Comparison of ENCODE assay signal across 1 cellular context in genomic region chr17:78925662-78926555, GRCh38.
TF ChIP-seq lines count a peak whose summit lies in the region.

No MANE protein-coding gene starts in this region.

TF ChIP-seq in HepG2, 621 proteins besides CTCF, POLR2A, EP300 and RAD21 (continued from another document and continues in another):
- TF ChIP-seq PAXIP1 (CRISPR knock-in tag; conservative IDR thresholded peaks at IDR 0.05) (peak; percentile 52), PREB (CRISPR knock-in tag; IDR thresholded peaks at IDR 0.05) (no peak), NFATC3 (CRISPR knock-in tag; IDR thresholded peaks at IDR 0.05) (no peak), ZBTB44 (CRISPR knock-in tag; IDR thresholded peaks at IDR 0.05) (no peak), PRPF4 (IDR thresholded peaks at IDR 0.05; ENCODE audit: low read depth, low read length, poor library complexity, severe bottlenecking) (no peak), ZNF629 (CRISPR knock-in tag; conservative IDR thresholded peaks at IDR 0.05) (no peak), MNT (IDR thresholded peaks at IDR 0.05) (no peak), STAG1 (CRISPR knock-in tag; IDR thresholded peaks at IDR 0.05) (no peak), CC2D1A (CRISPR knock-in tag; IDR thresholded peaks at IDR 0.05) (no peak), FOXO1 (CRISPR knock-in tag; IDR thresholded peaks at IDR 0.05) (peak; percentile 59; the same call in 1 of the 2 replicates), NR3C1 (CRISPR knock-in tag; IDR thresholded peaks at IDR 0.05) (no peak), NRL (CRISPR knock-in tag; IDR thresholded peaks at IDR 0.05; ENCODE audit: borderline replicate concordance) (peak; percentile 52), BRD4 (CRISPR knock-in tag; IDR thresholded peaks at IDR 0.05) (no peak), TAF1 (CRISPR knock-in tag; IDR thresholded peaks at IDR 0.05) (peak; percentile 23; the same call in 1 of the 2 replicates), CREB1 (IDR thresholded peaks at IDR 0.05) (no peak), CREB1 (CRISPR knock-in tag; IDR thresholded peaks at IDR 0.05) (no peak), TCF7L2 (IDR thresholded peaks at IDR 0.05; ENCODE audit: low read depth, low read length) (no peak), NFYB (CRISPR knock-in tag; IDR thresholded peaks at IDR 0.05) (0 out of 2 replicates have a peak, but pooled peaks have one; percentile 51), ZNF503 (CRISPR knock-in tag; IDR thresholded peaks at IDR 0.05) (no peak), ZFY (CRISPR knock-in tag; IDR thresholded peaks at IDR 0.05) (0 out of 2 replicates have a peak, but pooled peaks have one; percentile 6), ZZZ3 (CRISPR knock-in tag; IDR thresholded peaks at IDR 0.05; ENCODE audit: borderline replicate concordance) (no peak), NKX3-1 (CRISPR knock-in tag; IDR thresholded peaks at IDR 0.05) (no peak), ZNF768 (CRISPR knock-in tag; IDR thresholded peaks at IDR 0.05) (peak; percentile 55; the same call in 1 of the 2 replicates), ZBTB7A (CRISPR knock-in tag; IDR thresholded peaks at IDR 0.05) (peak; percentile 30; the same call in 1 of the 2 replicates), ARID3A (IDR thresholded peaks at IDR 0.05; ENCODE audit: low read depth, low read length) (no peak), ZNF430 (CRISPR knock-in tag; IDR thresholded peaks at IDR 0.05) (0 out of 2 replicates have a peak, but pooled peaks have one; percentile 46), ZNF513 (CRISPR knock-in tag; conservative IDR thresholded peaks at IDR 0.05) (no peak), MATR3 (CRISPR knock-in tag; IDR thresholded peaks at IDR 0.05) (no peak), CENPX (CRISPR knock-in tag; IDR thresholded peaks at IDR 0.05) (no peak), HNRNPL (IDR thresholded peaks at IDR 0.05; ENCODE audit: low read depth, low read length) (peak; percentile 66; the same call in 1 of the 2 replicates), ZNF160 (CRISPR knock-in tag; IDR thresholded peaks at IDR 0.05) (no peak), ZNF790 (CRISPR knock-in tag; IDR thresholded peaks at IDR 0.05; ENCODE audit: borderline replicate concordance) (no peak), ZBTB42 (CRISPR knock-in tag; IDR thresholded peaks at IDR 0.05) (no peak), ZNF788 (CRISPR knock-in tag; IDR thresholded peaks at IDR 0.05; ENCODE audit: borderline replicate concordance) (peak; percentile 36; the same call in 1 of the 2 replicates), BCL3 (CRISPR knock-in tag; IDR thresholded peaks at IDR 0.05) (peak; percentile 65; the same call in 1 of the 2 replicates), ZNF34 (CRISPR knock-in tag; IDR thresholded peaks at IDR 0.05; ENCODE audit: borderline replicate concordance) (no peak), ARNTL (CRISPR knock-in tag; IDR thresholded peaks at IDR 0.05) (no peak), HINFP (CRISPR knock-in tag; IDR thresholded peaks at IDR 0.05; ENCODE audit: low read depth) (no peak), ZBTB10 (CRISPR knock-in tag; IDR thresholded peaks at IDR 0.05; ENCODE audit: borderline replicate concordance) (peak; percentile 40; the same call in 1 of the 2 replicates), ZNF766 (CRISPR knock-in tag; IDR thresholded peaks at IDR 0.05; ENCODE audit: borderline replicate concordance) (no peak), ZNF616 (CRISPR knock-in tag; IDR thresholded peaks at IDR 0.05; ENCODE audit: low read depth) (no peak), YEATS4 (CRISPR knock-in tag; IDR thresholded peaks at IDR 0.05; ENCODE audit: borderline replicate concordance) (no peak), TEAD3 (CRISPR knock-in tag; optimal IDR thresholded peaks at IDR 0.05; ENCODE audit: borderline replicate concordance) (peak; percentile 69), HIVEP1 (CRISPR knock-in tag; IDR thresholded peaks at IDR 0.05) (peak; percentile 67)
